Comparison of ENCODE assay signal across 1 cellular context in the genomic region with DNA sequence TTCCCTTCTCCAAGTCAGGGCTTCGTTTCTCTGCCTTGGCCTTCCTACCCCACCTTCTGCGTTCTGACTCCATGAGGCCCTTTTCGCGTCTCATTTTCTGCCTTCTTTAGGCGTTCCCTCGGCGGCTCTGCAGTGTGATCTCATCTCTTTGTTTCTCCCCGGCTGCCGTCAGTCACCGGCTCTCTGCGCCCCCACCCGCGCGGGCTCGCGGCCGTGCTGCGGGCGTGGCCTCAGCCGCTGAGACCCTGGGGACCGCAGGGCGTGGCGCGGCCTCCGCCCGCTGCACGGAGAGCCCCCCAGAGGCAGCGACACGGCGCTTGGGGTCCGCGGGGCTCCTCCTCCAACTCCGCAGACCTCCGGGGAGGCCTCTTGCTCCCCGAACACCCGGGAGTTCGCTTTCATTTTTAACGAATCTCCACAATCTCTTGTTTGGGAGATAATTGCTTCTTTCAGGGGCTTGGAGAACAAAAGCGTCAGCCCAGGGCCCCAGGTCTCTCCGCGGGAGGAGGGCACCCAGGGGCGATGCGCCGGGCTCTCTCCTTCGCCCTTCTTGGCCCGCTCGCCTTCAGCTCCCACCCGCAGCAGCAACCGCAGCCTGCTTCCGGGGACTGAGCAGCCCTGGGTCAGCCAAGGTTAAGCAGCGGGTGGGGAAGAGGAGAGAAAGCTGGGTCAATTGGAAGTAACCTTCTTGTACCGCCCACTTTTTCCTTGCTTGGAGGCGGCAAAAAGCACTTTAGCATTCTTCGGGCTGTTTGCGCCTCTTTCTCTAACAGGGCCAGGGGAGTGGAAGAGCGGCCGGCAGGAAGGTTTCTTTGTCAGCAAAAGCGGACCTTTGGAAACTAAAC.
TF ChIP-seq lines count a peak whose summit lies in the region.

No MANE protein-coding gene starts in this region.

TF ChIP-seq in HepG2, 621 proteins besides CTCF, POLR2A, EP300 and RAD21 (continued from another document and continues in another):
- TF ChIP-seq TRIM22 (IDR thresholded peaks at IDR 0.05), result no peak
- TF ChIP-seq PTBP1 (IDR thresholded peaks at IDR 0.05; ENCODE audit: low read depth, low read length, poor library complexity, severe bottlenecking), result no peak
- no peak for TF ChIP-seq HIC2 (CRISPR knock-in tag; IDR thresholded peaks at IDR 0.05; ENCODE audit: low read depth)
- no peak for TF ChIP-seq ZNF263 (CRISPR knock-in tag; IDR thresholded peaks at IDR 0.05)
- TF ChIP-seq IKZF1 (IDR thresholded peaks at IDR 0.05), result no peak
- peak; percentile 80 for TF ChIP-seq SRSF1 (optimal IDR thresholded peaks at IDR 0.05; ENCODE audit: low read depth, low read length)
- TF ChIP-seq KMT2A (CRISPR knock-in tag; IDR thresholded peaks at IDR 0.05), result peak; percentile 29; the same call in 1 of the 2 replicates
- TF ChIP-seq, protein P1, sequence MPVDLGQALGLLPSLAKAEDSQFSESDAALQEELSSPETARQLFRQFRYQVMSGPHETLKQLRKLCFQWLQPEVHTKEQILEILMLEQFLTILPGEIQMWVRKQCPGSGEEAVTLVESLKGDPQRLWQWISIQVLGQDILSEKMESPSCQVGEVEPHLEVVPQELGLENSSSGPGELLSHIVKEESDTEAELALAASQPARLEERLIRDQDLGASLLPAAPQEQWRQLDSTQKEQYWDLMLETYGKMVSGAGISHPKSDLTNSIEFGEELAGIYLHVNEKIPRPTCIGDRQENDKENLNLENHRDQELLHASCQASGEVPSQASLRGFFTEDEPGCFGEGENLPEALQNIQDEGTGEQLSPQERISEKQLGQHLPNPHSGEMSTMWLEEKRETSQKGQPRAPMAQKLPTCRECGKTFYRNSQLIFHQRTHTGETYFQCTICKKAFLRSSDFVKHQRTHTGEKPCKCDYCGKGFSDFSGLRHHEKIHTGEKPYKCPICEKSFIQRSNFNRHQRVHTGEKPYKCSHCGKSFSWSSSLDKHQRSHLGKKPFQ (CRISPR knock-in tag; IDR thresholded peaks at IDR 0.05; ENCODE audit: insufficient replicate concordance), result no peak
- no peak for TF ChIP-seq XBP1 (CRISPR knock-in tag; IDR thresholded peaks at IDR 0.05)
- 0 out of 2 replicates have a peak, but pooled peaks have one; percentile 15 for TF ChIP-seq ERF (CRISPR knock-in tag; IDR thresholded peaks at IDR 0.05)
- TF ChIP-seq SP2 (CRISPR knock-in tag; IDR thresholded peaks at IDR 0.05), result no peak
- no peak for TF ChIP-seq ZNF20 (CRISPR knock-in tag; IDR thresholded peaks at IDR 0.05)
- no peak for TF ChIP-seq CBX2 (IDR thresholded peaks at IDR 0.05; ENCODE audit: low read depth, low read length)
- TF ChIP-seq CBX2 (CRISPR knock-in tag; IDR thresholded peaks at IDR 0.05; ENCODE audit: low read depth), result no peak
- TF ChIP-seq ZKSCAN1 (IDR thresholded peaks at IDR 0.05; ENCODE audit: low read length), result no peak
- no peak for TF ChIP-seq ZBTB20 (CRISPR knock-in tag; IDR thresholded peaks at IDR 0.05; ENCODE audit: borderline replicate concordance, low read depth)
- TF ChIP-seq ZNF354B (CRISPR knock-in tag; IDR thresholded peaks at IDR 0.05), result no peak
- TF ChIP-seq FIP1L1 (IDR thresholded peaks at IDR 0.05; ENCODE audit: borderline replicate concordance, insufficient read depth, low read depth, low read length), result no peak
- no peak for TF ChIP-seq ZNF704 (CRISPR knock-in tag; IDR thresholded peaks at IDR 0.05; ENCODE audit: borderline replicate concordance)
- TF ChIP-seq JDP2 (CRISPR knock-in tag; IDR thresholded peaks at IDR 0.05; ENCODE audit: borderline replicate concordance), result no peak
- no peak for TF ChIP-seq WIZ (CRISPR knock-in tag; IDR thresholded peaks at IDR 0.05)
- TF ChIP-seq RELA (CRISPR knock-in tag; IDR thresholded peaks at IDR 0.05), result no peak
- TF ChIP-seq CCDC6 (CRISPR knock-in tag; IDR thresholded peaks at IDR 0.05), result no peak
- TF ChIP-seq ZBTB10 (CRISPR knock-in tag; IDR thresholded peaks at IDR 0.05; ENCODE audit: borderline replicate concordance), result no peak
- TF ChIP-seq, protein P2, sequence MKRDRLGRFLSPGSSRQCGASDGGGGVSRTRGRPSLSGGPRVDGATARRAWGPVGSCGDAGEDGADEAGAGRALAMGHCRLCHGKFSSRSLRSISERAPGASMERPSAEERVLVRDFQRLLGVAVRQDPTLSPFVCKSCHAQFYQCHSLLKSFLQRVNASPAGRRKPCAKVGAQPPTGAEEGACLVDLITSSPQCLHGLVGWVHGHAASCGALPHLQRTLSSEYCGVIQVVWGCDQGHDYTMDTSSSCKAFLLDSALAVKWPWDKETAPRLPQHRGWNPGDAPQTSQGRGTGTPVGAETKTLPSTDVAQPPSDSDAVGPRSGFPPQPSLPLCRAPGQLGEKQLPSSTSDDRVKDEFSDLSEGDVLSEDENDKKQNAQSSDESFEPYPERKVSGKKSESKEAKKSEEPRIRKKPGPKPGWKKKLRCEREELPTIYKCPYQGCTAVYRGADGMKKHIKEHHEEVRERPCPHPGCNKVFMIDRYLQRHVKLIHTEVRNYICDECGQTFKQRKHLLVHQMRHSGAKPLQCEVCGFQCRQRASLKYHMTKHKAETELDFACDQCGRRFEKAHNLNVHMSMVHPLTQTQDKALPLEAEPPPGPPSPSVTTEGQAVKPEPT (CRISPR knock-in tag; IDR thresholded peaks at IDR 0.05; ENCODE audit: low read depth), result no peak
- TF ChIP-seq FOXO1 (CRISPR knock-in tag; IDR thresholded peaks at IDR 0.05), result no peak
- 0 out of 2 replicates have a peak, but pooled peaks have one; percentile 33 for TF ChIP-seq ZNF772 (CRISPR knock-in tag; IDR thresholded peaks at IDR 0.05)
- TF ChIP-seq ZNF563 (CRISPR knock-in tag; IDR thresholded peaks at IDR 0.05), result no peak
- TF ChIP-seq ZNF652 (CRISPR knock-in tag; IDR thresholded peaks at IDR 0.05; ENCODE audit: borderline replicate concordance, low read depth), result no peak
- TF ChIP-seq ZNF501 (CRISPR knock-in tag; IDR thresholded peaks at IDR 0.05), result no peak
- TF ChIP-seq ZNF225 (CRISPR knock-in tag; IDR thresholded peaks at IDR 0.05), result no peak
- 0 out of 2 replicates have a peak, but pooled peaks have one; percentile 5 for TF ChIP-seq FOXA3 (CRISPR knock-in tag; IDR thresholded peaks at IDR 0.05)
- TF ChIP-seq NCOA2 (CRISPR knock-in tag; IDR thresholded peaks at IDR 0.05), result no peak
- no peak for TF ChIP-seq ZNF670 (CRISPR knock-in tag; IDR thresholded peaks at IDR 0.05; ENCODE audit: borderline replicate concordance)
- no peak for TF ChIP-seq ZSCAN20 (CRISPR knock-in tag; IDR thresholded peaks at IDR 0.05; ENCODE audit: borderline replicate concordance)
- no peak for TF ChIP-seq KLF9 (CRISPR knock-in tag; IDR thresholded peaks at IDR 0.05; ENCODE audit: low read depth)
- no peak for TF ChIP-seq ISL2 (CRISPR knock-in tag; IDR thresholded peaks at IDR 0.05)
- TF ChIP-seq MNT (IDR thresholded peaks at IDR 0.05), result no peak
- TF ChIP-seq PHF21A (CRISPR knock-in tag; IDR thresholded peaks at IDR 0.05), result peak; percentile 51; the same call in 1 of the 2 replicates
- no peak for TF ChIP-seq ZNF567 (CRISPR knock-in tag; IDR thresholded peaks at IDR 0.05; ENCODE audit: borderline replicate concordance)
- TF ChIP-seq PAWR (CRISPR knock-in tag; IDR thresholded peaks at IDR 0.05; ENCODE audit: borderline replicate concordance), result no peak
- peak; percentile 13 for TF ChIP-seq XRCC5 (optimal IDR thresholded peaks at IDR 0.05; ENCODE audit: low read length)
- no peak for TF ChIP-seq NONO (IDR thresholded peaks at IDR 0.05)
- no peak for TF ChIP-seq NONO (CRISPR knock-in tag; conservative IDR thresholded peaks at IDR 0.05)
- TF ChIP-seq ESRRA (CRISPR knock-in tag; IDR thresholded peaks at IDR 0.05; ENCODE audit: low read depth), result no peak
- no peak for TF ChIP-seq TEAD2 (CRISPR knock-in tag; IDR thresholded peaks at IDR 0.05)
- no peak for TF ChIP-seq ZNF7 (CRISPR knock-in tag; IDR thresholded peaks at IDR 0.05)
- TF ChIP-seq ZNF274 (CRISPR knock-in tag; IDR thresholded peaks at IDR 0.05), result no peak
- no peak for TF ChIP-seq EHMT2 (IDR thresholded peaks at IDR 0.05; ENCODE audit: borderline replicate concordance, low read depth, low read length)
- no peak for TF ChIP-seq SYNCRIP (IDR thresholded peaks at IDR 0.05; ENCODE audit: insufficient read depth, low read depth, low read length)
- TF ChIP-seq EED (CRISPR knock-in tag; IDR thresholded peaks at IDR 0.05), result no peak
- TF ChIP-seq ZNF629 (CRISPR knock-in tag; conservative IDR thresholded peaks at IDR 0.05), result no peak
- no peak for TF ChIP-seq SETDB1 (CRISPR knock-in tag; IDR thresholded peaks at IDR 0.05; ENCODE audit: borderline replicate concordance)
- TF ChIP-seq BRCA1 (CRISPR knock-in tag; IDR thresholded peaks at IDR 0.05), result no peak
- no peak for TF ChIP-seq ZMAT5 (CRISPR knock-in tag; IDR thresholded peaks at IDR 0.05; ENCODE audit: borderline replicate concordance, low read depth)
- TF ChIP-seq BCL3 (CRISPR knock-in tag; IDR thresholded peaks at IDR 0.05), result no peak
- no peak for TF ChIP-seq ZNF343 (CRISPR knock-in tag; IDR thresholded peaks at IDR 0.05)
- TF ChIP-seq, protein P3, sequence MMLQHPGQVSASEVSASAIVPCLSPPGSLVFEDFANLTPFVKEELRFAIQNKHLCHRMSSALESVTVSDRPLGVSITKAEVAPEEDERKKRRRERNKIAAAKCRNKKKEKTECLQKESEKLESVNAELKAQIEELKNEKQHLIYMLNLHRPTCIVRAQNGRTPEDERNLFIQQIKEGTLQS (CRISPR knock-in tag; IDR thresholded peaks at IDR 0.05), result peak; percentile 50; the same call in 1 of the 2 replicates
